In genomic region chr1:52949602-52950001, GRCh38 we compare ENCODE assay signal across 7 cellular contexts. TPM values are rescaled to one million over a fixed set of nuclear protein-coding genes. Genes with fewer than 3 reads are reported as not detected.
DNase-seq lines count a peak whose midpoint lies in the region; ATAC-seq, FAIRE-seq and TF ChIP-seq lines count a peak whose summit lies in the region.
"Not testable (repeated sequence)": the region's sequence is repeated elsewhere in the genome, so short reads cannot be mapped to it uniquely, and the experiment has no call there.
"Had no signal": no experiment of that assay in that cellular context is flagged by ENCODE, and none has a peak within 500 bp of the region (broad histone marks: within the 10 kb centered on the region; RNA-seq: fewer than 3 reads in every experiment).

No MANE protein-coding gene starts in this region.

- H3K27ac Mint-ChIP-seq in progenitor cell of endocrine pancreas, result peak overlapping the region; percentile 43

- H3K4me1 Mint-ChIP-seq in progenitor cell of endocrine pancreas (ENCODE audit: low read depth), result not testable (repeated sequence)

- peak; percentile 59 for DNase-seq in bronchial epithelial cell (ENCODE audit: low read depth)
- DNase-seq in epithelial cell of esophagus (ENCODE audit: low read depth), result peak; percentile 42
- not testable (repeated sequence) for DNase-seq in epithelial cell of prostate (ENCODE audit: low read depth, low spot score); esophagus squamous epithelium (lab: John Stamatoyannopoulos, UW); progenitor cell of endocrine pancreas (ENCODE audit: low spot score, unreplicated experiment)
- DNase-seq in foreskin keratinocyte, result peak; percentile 22 to 54

- TF ChIP-seq CTCF in bronchial epithelial cell (IDR thresholded peaks at IDR 0.05; ENCODE audit: insufficient read depth, low read length, severe bottlenecking); epithelial cell of esophagus (IDR thresholded peaks at IDR 0.05; ENCODE audit: insufficient read depth, low read depth, low read length, missing control alignments); esophagus squamous epithelium (IDR thresholded peaks at IDR 0.05); foreskin keratinocyte (conservative IDR thresholded peaks at IDR 0.05); progenitor cell of endocrine pancreas (IDR thresholded peaks at IDR 0.05; ENCODE audit: unreplicated experiment): not testable (repeated sequence)

- H3K9me3 ChIP-seq in esophagus squamous epithelium, result not testable (repeated sequence)

- H3K36me3 Mint-ChIP-seq in progenitor cell of endocrine pancreas (ENCODE audit: insufficient read depth), result not testable (repeated sequence)

- H3K27ac ChIP-seq in epithelial cell of prostate (peak overlapping the region; percentile 67), esophagus squamous epithelium (peak overlapping the region in 3 of 4 donors; percentile 11 to 49 (median 42))
- H3K27ac ChIP-seq in foreskin keratinocyte, result not testable (repeated sequence)

- not testable (repeated sequence) for H3K9me3 Mint-ChIP-seq in progenitor cell of endocrine pancreas (ENCODE audit: low read depth)

- intact Hi-C loops in esophagus squamous epithelium (cut with DNase I), result not testable (repeated sequence)

- H3K4me1 ChIP-seq in esophagus squamous epithelium (peaks cover 0 to 16% (median 0%) of the 10 kb centered on the region in 3 donors), foreskin keratinocyte (peaks cover 11% of the 10 kb centered on the region)

- not testable (repeated sequence) for H3K36me3 ChIP-seq in bronchial epithelial cell (ENCODE audit: control insufficient read depth, insufficient read depth, low read length)
- peaks cover 0 to 24% (median 0%) of the 10 kb centered on the region in 3 donors for H3K36me3 ChIP-seq in esophagus squamous epithelium

- H3K4me3 Mint-ChIP-seq in progenitor cell of endocrine pancreas (ENCODE audit: low read depth), result not testable (repeated sequence)

- not testable (repeated sequence) for TF ChIP-seq POLR2A in esophagus squamous epithelium (IDR thresholded peaks at IDR 0.05)

- not testable (repeated sequence) for ATAC-seq in foreskin keratinocyte

- not testable (repeated sequence) for H3K27me3 ChIP-seq in bronchial epithelial cell (ENCODE audit: control insufficient read depth, insufficient read depth, low read length); esophagus squamous epithelium; foreskin keratinocyte

- H3K4me3 ChIP-seq in bronchial epithelial cell (ENCODE audit: low read depth, low read length); epithelial cell of esophagus (ENCODE audit: low read length); esophagus squamous epithelium: not testable (repeated sequence)

- FAIRE-seq in bronchial epithelial cell (lab: Jason Lieb, UNC), result not testable (repeated sequence)

- not testable (repeated sequence) for H3K27me3 Mint-ChIP-seq in progenitor cell of endocrine pancreas

RNA-seq across cellular contexts. Expression of gene SCP2, which starts 22.5 kb away (rescaled TPM):
- total RNA-seq in bronchial epithelial cell (65.8 and 82.7 TPM in 2 replicates), esophagus squamous epithelium (100 to 1,000 TPM in 3 of 4 donors, 10 to 100 TPM in 1; 97.8 to 194 (median 118) TPM), foreskin keratinocyte (93.8 and 106 TPM in 2 replicates), progenitor cell of endocrine pancreas (60.8 and 67.8 TPM in 2 replicates)
- polyA plus RNA-seq in foreskin keratinocyte, result 65.8 and 69.3 TPM in 2 replicates

RNA-seq across cellular contexts. Expression of gene ECHDC2, which starts 28.1 kb away (rescaled TPM):
- total RNA-seq in bronchial epithelial cell (29.2 and 49.3 TPM in 2 replicates), esophagus squamous epithelium (100 to 1,000 TPM in 1 of 4 donors, 10 to 100 TPM in 3; 57.8 to 101 (median 77.1) TPM), foreskin keratinocyte (26.1 and 26.2 TPM in 2 replicates), progenitor cell of endocrine pancreas (122 and 131 TPM in 2 replicates)
- polyA plus RNA-seq in foreskin keratinocyte, result 25.3 and 28.9 TPM in 2 replicates
- total RNA-seq: A172 had no signal
